In the genomic region with DNA sequence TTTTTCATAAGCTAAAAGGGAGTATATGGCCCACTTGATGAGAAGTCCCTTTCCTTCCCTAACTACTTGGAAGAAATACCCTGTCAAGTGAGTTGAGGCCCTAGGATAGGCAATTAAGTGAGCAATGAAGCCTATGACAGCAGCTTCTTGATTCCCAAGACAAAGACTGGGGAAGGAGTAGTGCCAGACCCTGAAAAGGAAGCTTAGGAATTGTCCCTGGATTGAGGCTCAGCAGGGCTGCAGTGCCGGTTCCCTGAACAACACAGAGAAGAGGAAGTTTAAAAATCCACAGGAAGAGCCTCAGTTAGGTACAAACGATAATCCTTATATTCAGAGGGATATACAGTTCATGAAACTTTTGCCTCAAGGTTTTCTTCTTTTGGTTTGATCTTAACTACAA, we compare ENCODE assay signal across 14 cellular contexts.
"Had no signal": no experiment of that assay in that cellular context is flagged by ENCODE, and none has a peak within 500 bp of the region (broad histone marks: within the 10 kb centered on the region; RNA-seq: fewer than 3 reads in every experiment).

No MANE protein-coding gene starts in this region.

- DNase-seq: activated CD4-positive, alpha-beta memory T cell treated with anti-CD3 and anti-CD28 coated beads for 36 hours; activated CD4-positive, alpha-beta T cell treated with anti-CD3 and anti-CD28 coated beads for 1 hour; activated effector memory CD4-positive, alpha-beta T cell treated with anti-CD3 and anti-CD28 coated beads, Interleukin-2, amount 50 U/mL, for 16 hours; activated T-cell treated with anti-CD3 and anti-CD28 coated beads, Interleukin-2, amount 50 U/mL, for 4 hours; hippocampal formation; immature natural killer cell; left colon; right cardiac atrium; spleen; stimulated activated CD4-positive, alpha-beta T cell treated with anti-CD3 and anti-CD28 coated beads, Interleukin-1b, Interleukin-23, amount 100 ng/mL, for 48 hours; stimulated activated naive B cell treated with anti-CD40 and anti-IgM and Interleukin-4, amounts not matched to agents 10 μg/mL and 1 μg/mL and 100 μg/mL, for 72 hours had no signal

- H3K27ac ChIP-seq: ascending aorta, cardiac muscle cell, spleen, tibial nerve had no signal

- H3K27me3 ChIP-seq: ascending aorta, cardiac muscle cell, tibial nerve had no signal

- H3K4me1 ChIP-seq: ascending aorta, tibial nerve had no signal

- H3K9me3 ChIP-seq: ascending aorta, spleen, tibial nerve had no signal

- H3K36me3 ChIP-seq: ascending aorta, cardiac muscle cell, spleen, tibial nerve had no signal

- H3K4me3 ChIP-seq: ascending aorta, cardiac muscle cell, spleen, tibial nerve had no signal

- ATAC-seq: activated T-cell treated with anti-CD3 and anti-CD28 coated beads, Interleukin-2, amount 50 U/mL, for 4 hours; right cardiac atrium; stimulated activated naive B cell treated with anti-CD40 and anti-IgM and Interleukin-4, amounts not matched to agents 10 μg/mL and 1 μg/mL and 100 μg/mL, for 72 hours had no signal
